In genomic region chrX:12344954-12345353, GRCh38 we compare ENCODE assay signal across 6 cellular contexts.
"Had no signal": no experiment of that assay in that cellular context is flagged by ENCODE, and none has a peak within 500 bp of the region (broad histone marks: within the 10 kb centered on the region; RNA-seq: fewer than 3 reads in every experiment).

No MANE protein-coding gene starts in this region.

- DNase-seq: IMR-90, KBM-7, KG1 had no signal

- H3K4me3 ChIP-seq: K562 had no signal

- H3K27ac ChIP-seq: HL-60, KMS-11 had no signal
